In the genomic region with DNA sequence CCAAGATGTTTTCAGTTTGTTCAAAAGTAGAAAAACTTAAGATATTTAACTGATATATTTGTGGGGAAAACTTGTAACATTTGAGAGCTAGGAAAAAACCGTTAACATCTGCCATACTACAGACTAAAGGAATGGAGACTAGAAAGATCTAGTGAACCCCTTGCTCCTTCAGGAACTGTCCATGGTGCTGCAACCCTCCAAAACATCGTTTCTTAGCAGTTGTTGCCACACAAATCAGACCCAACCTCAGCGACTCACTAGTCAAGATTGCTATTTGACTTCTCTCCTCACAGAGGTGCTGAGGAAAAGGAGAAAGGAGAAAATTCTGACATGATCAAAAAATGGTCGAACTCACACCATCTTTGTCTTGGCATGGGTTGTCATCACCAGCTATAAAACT, we compare ENCODE assay signal across 12 cellular contexts.
DNase-seq lines count a peak whose midpoint lies in the region; ATAC-seq and TF ChIP-seq lines count a peak whose summit lies in the region.
"Had no signal": no experiment of that assay in that cellular context is flagged by ENCODE, and none has a peak within 500 bp of the region (broad histone marks: within the 10 kb centered on the region; RNA-seq: fewer than 3 reads in every experiment).

No MANE protein-coding gene starts in this region.

- no peak overlapping the region for H4K5ac ChIP-seq in IMR-90 (ENCODE audit: low read depth, low read length)

- H3K4me1 Mint-ChIP-seq in Calu3 (ENCODE audit: low read depth, unreplicated experiment) = peaks cover 11% of the 10 kb centered on the region
- H3K4me1 Mint-ChIP-seq: nephron had no signal

- H2BK15ac ChIP-seq in IMR-90 (ENCODE audit: low read depth, low read length) = no peak overlapping the region

- intact Hi-C loops in Calu3 (cut with micrococcal nuclease; ENCODE audit: unreplicated experiment) (loop anchor here (10.0 kb wide), 1 partner anchor 189 kb away; no protein-coding TSS in a partner anchor), IMR-90 (cut with micrococcal nuclease) (loop anchor here (10.0 kb wide), 1 partner anchor 139 kb away; no protein-coding TSS in a partner anchor)

- H3K27ac Mint-ChIP-seq in Calu3 (ENCODE audit: unreplicated experiment) = no peak overlapping the region
- H3K27ac Mint-ChIP-seq: nephron had no signal

- H4K20me1 ChIP-seq in IMR-90 (ENCODE audit: insufficient read depth, low read length) = peaks cover 12% of the 10 kb centered on the region; the same call in 1 of the 2 replicates

- TF ChIP-seq CTCF in Calu3 (IDR thresholded peaks at IDR 0.05; ENCODE audit: unreplicated experiment) = no peak
- TF ChIP-seq CTCF in IMR-90 (conservative IDR thresholded peaks at IDR 0.05; ENCODE audit: low read depth, low read length) = no peak
- TF ChIP-seq CTCF in astrocyte of the cerebellum (IDR thresholded peaks at IDR 0.05; ENCODE audit: low read depth, low read length, missing control alignments) = no peak

- H3K9me1 ChIP-seq in IMR-90 (ENCODE audit: insufficient read depth, low read length) = no peaks in the 10 kb centered on the region; the same call in 1 of the 2 replicates

- no peak overlapping the region for H2BK120ac ChIP-seq in IMR-90 (ENCODE audit: low read depth, low read length)

- no peaks in the 10 kb centered on the region for H3K9me3 ChIP-seq in IMR-90 (ENCODE audit: control insufficient read depth, insufficient read depth, low read length)
- H3K9me3 ChIP-seq: thoracic aorta had no signal

- H3K9me3 Mint-ChIP-seq in Calu3 (ENCODE audit: low read depth, unreplicated experiment) = no peaks in the 10 kb centered on the region
- H3K9me3 Mint-ChIP-seq: nephron had no signal

- DNase-seq in Calu3 = peak; percentile 52
- peak; percentile 72 for DNase-seq in IMR-90
- DNase-seq in astrocyte of the cerebellum (ENCODE audit: low read depth) = peak; percentile 49
- DNase-seq in islet precursor cell = peak; percentile 75
- DNase-seq in midbrain (lab: John Stamatoyannopoulos, UW) = no peak
- no peak for DNase-seq in CD1c-positive myeloid dendritic cell (ENCODE audit: extremely low spot score)
- DNase-seq in stimulated activated CD4-positive, alpha-beta T cell treated with anti-CD3 and anti-CD28 coated beads, Interleukin-12 subunit alpha, Interleukin-12 subunit beta, amount 100 ng/mL, for 4 hours = no peak
- DNase-seq: NCI-H2171; stimulated activated CD4-positive, alpha-beta T cell treated with anti-CD3 and anti-CD28 coated beads, Interleukin-4, amount 100 ng/mL, for 1 hour had no signal

- CTCF ChIA-PET in Calu3 (lab: Charles Lee) = no interaction called here
- CTCF ChIA-PET in IMR-90 (lab: Yijun Ruan, JAX) = interaction anchor here (1.4 kb wide), 1 partner anchor 10 kb away, joined by 3 read pairs; no protein-coding TSS in a partner anchor

- H4K8ac ChIP-seq in IMR-90 (ENCODE audit: low read depth in 2 of 2, low read length in 2 of 2) = no peak overlapping the region

- H3K27ac ChIP-seq in IMR-90 (ENCODE audit: insufficient read depth, low read length) = no peak overlapping the region
- H3K27ac ChIP-seq: thoracic aorta had no signal

- H3K27me3 ChIP-seq in IMR-90 (ENCODE audit: control insufficient read depth, insufficient read depth, low read length) = no peaks in the 10 kb centered on the region

- H3K9ac ChIP-seq in IMR-90 (ENCODE audit: low read depth, low read length) = no peak overlapping the region

- WGBS in IMR-90 (ENCODE audit: extremely low coverage in 2 of 2, insufficient read length in 1 of 2), 2 experiments = no CpG with 5 or more reads among the region's 4 CpGs

- no peak overlapping the region for H2AFZ ChIP-seq in IMR-90 (replicated peaks; ENCODE audit: low read length, poor library complexity)

- dilution Hi-C loops in IMR-90 (cut with HindIII; ENCODE audit: low sequenced_read_pairs, unreplicated experiment) = no loop called here

- no peak for TF ChIP-seq POLR2A in IMR-90 (IDR thresholded peaks at IDR 0.05; ENCODE audit: low read depth, low read length)

- H3K4me2 ChIP-seq in IMR-90 (ENCODE audit: low read depth, low read length) = no peak overlapping the region

- peaks cover 3 to 33% of the 10 kb centered on the region in 2 experiments; a peak in 2 of 4 replicates for H3K79me1 ChIP-seq in IMR-90 (ENCODE audit: low read depth in 1 of 2, low read length in 2 of 2)

- no peak overlapping the region for H3K56ac ChIP-seq in IMR-90 (ENCODE audit: extremely low read depth, insufficient read depth, low read length)

- peaks cover 2% of the 10 kb centered on the region; the same call in 1 of the 2 replicates for H3K4me1 ChIP-seq in IMR-90 (ENCODE audit: control insufficient read depth, insufficient read depth, low read length)

- H3K23ac ChIP-seq in IMR-90 (ENCODE audit: low read depth, low read length) = no peak overlapping the region

- H3K18ac ChIP-seq in IMR-90 (ENCODE audit: low read depth, low read length) = no peak overlapping the region

- H3K14ac ChIP-seq in IMR-90 (replicated peaks; ENCODE audit: low read depth, low read length) = no peak overlapping the region

- H3K4ac ChIP-seq in IMR-90 (ENCODE audit: low read depth, low read length) = no peak overlapping the region

- ATAC-seq in IMR-90 (ENCODE audit: low read depth) = peak; percentile 58; the same call in 1 of the 2 replicates
- ATAC-seq in GM21786 (IDR thresholded peaks at IDR 0.05; ENCODE audit: unreplicated experiment) = no peak

- no peaks in the 10 kb centered on the region for H3K27me3 Mint-ChIP-seq in Calu3 (ENCODE audit: unreplicated experiment)

- BruUV-seq in Calu3 (replicated peaks; lab: Mats Ljungman, UMichigan) (no TSS peak), IMR-90 (replicated peaks; lab: Mats Ljungman, UMichigan) (no TSS peak)

- no peak overlapping the region for H4K91ac ChIP-seq in IMR-90 (ENCODE audit: insufficient read depth, low read depth, low read length)

- H3K36me3 Mint-ChIP-seq in Calu3 (ENCODE audit: insufficient read depth, unreplicated experiment) = no peaks in the 10 kb centered on the region

- H3K4me3 Mint-ChIP-seq in Calu3 (ENCODE audit: low read depth, unreplicated experiment) = no peak overlapping the region
- H3K4me3 Mint-ChIP-seq: nephron had no signal

- no peak overlapping the region for H2BK5ac ChIP-seq in IMR-90 (ENCODE audit: low read depth, low read length, poor library complexity, severe bottlenecking)

- H3K4me3 ChIP-seq in IMR-90 (ENCODE audit: insufficient read depth, low read depth, low read length) (no peak overlapping the region), astrocyte of the cerebellum (ENCODE audit: low read depth, low read length) (no peak overlapping the region)
- H3K4me3 ChIP-seq: thoracic aorta had no signal

- POLR2A ChIA-PET in IMR-90 (lab: Charles Lee; ENCODE audit: unreplicated experiment) = no interaction called here

- H2AK9ac ChIP-seq in IMR-90 (replicated peaks; ENCODE audit: low read depth, low read length, poor library complexity) = no peak overlapping the region

- 0 out of 2 replicates have a peak, but pooled peaks cover 2% of the 10 kb centered on the region for H3K36me3 ChIP-seq in IMR-90 (ENCODE audit: control insufficient read depth, insufficient read depth, low read length)
- H3K36me3 ChIP-seq: thoracic aorta had no signal

- H2BK20ac ChIP-seq in IMR-90 (ENCODE audit: low read depth, low read length) = no peak overlapping the region

- no peak overlapping the region for H2AK5ac ChIP-seq in IMR-90 (ENCODE audit: low read depth, low read length)

- no peak for TF ChIP-seq RAD21 in IMR-90 (IDR thresholded peaks at IDR 0.05; ENCODE audit: low read length)

- in situ Hi-C loops in IMR-90 (cut with MboI; ENCODE audit: low sequenced_read_pairs) = no loop called here
- in situ Hi-C loops in astrocyte of the cerebellum (cut with HindIII; ENCODE audit: low sequenced_read_pairs) = no loop called here

TF ChIP-seq in IMR-90, 13 proteins besides CTCF, POLR2A, EP300 and RAD21:
- TF ChIP-seq FOS (IDR thresholded peaks at IDR 0.05; ENCODE audit: low read depth, low read length) (no peak), CEBPB (IDR thresholded peaks at IDR 0.05; ENCODE audit: low read depth, low read length) (peak; percentile 49; the same call in 1 of the 2 replicates), SMC3 (IDR thresholded peaks at IDR 0.05; ENCODE audit: low read depth, low read length) (no peak), CHD1 (IDR thresholded peaks at IDR 0.05; ENCODE audit: low read depth, low read length) (no peak), RCOR1 (IDR thresholded peaks at IDR 0.05; ENCODE audit: insufficient replicate concordance, low read length) (no peak), BHLHE40 (IDR thresholded peaks at IDR 0.05; ENCODE audit: low read depth, low read length) (no peak)
- TF ChIP-seq, protein P1, sequence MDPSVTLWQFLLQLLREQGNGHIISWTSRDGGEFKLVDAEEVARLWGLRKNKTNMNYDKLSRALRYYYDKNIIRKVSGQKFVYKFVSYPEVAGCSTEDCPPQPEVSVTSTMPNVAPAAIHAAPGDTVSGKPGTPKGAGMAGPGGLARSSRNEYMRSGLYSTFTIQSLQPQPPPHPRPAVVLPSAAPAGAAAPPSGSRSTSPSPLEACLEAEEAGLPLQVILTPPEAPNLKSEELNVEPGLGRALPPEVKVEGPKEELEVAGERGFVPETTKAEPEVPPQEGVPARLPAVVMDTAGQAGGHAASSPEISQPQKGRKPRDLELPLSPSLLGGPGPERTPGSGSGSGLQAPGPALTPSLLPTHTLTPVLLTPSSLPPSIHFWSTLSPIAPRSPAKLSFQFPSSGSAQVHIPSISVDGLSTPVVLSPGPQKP (IDR thresholded peaks at IDR 0.05; ENCODE audit: borderline replicate concordance, low read depth, low read length) = no peak

Comparison
In these comparisons a context has a peak if more than half of its experiments do, and no peak if none do; other contexts are left out.
1. DNase-seq: peak in Calu3 (single experiment), IMR-90 (single experiment), astrocyte of the cerebellum (single experiment) and islet precursor cell (single experiment); none in midbrain (single experiment), CD1c-positive myeloid dendritic cell (single experiment) and stimulated activated CD4-positive, alpha-beta T cell treated with anti-CD3 and anti-CD28 coated beads, Interleukin-12 subunit alpha, Interleukin-12 subunit beta, amount 100 ng/mL, for 4 hours (single experiment).